ENCODE assay signal across 21 cellular contexts in genomic region chr11:18770479-18771125, GRCh38. TPM values are rescaled to one million over a fixed set of nuclear protein-coding genes. Genes with fewer than 3 reads are reported as not detected.
DNase-seq lines count a peak whose midpoint lies in the region; ATAC-seq and TF ChIP-seq lines count a peak whose summit lies in the region.
"Had no signal": no experiment of that assay in that cellular context is flagged by ENCODE, and none has a peak within 500 bp of the region (broad histone marks: within the 10 kb centered on the region; RNA-seq: fewer than 3 reads in every experiment).

No MANE protein-coding gene starts in this region.

- H4K20me1 ChIP-seq in PC-9 (ENCODE audit: insufficient read depth) = no peaks in the 10 kb centered on the region
- H4K20me1 ChIP-seq: BLaER1 had no signal

- no peaks in the 10 kb centered on the region for H3K36me3 ChIP-seq in PC-9 (ENCODE audit: low read depth)
- H3K36me3 ChIP-seq: BLaER1 had no signal

- no peaks in the 10 kb centered on the region for H3K36me3 Mint-ChIP-seq in natural killer cell treated with Interleukin-12 subunit alpha and Interleukin-12 subunit beta and Interleukin-15 and Interleukin-18, amount 100 ng/mL, for 72 hours
- H3K36me3 Mint-ChIP-seq in natural killer cell = no peaks in the 10 kb centered on the region
- H3K36me3 Mint-ChIP-seq: CD8-positive, alpha-beta T cell had no signal

- DNase-seq in natural killer cell treated with Interleukin-12 subunit alpha and Interleukin-12 subunit beta and Interleukin-15 and Interleukin-18, amount 100 ng/mL, for 72 hours (ENCODE audit: low spot score) = no peak
- DNase-seq in natural killer cell = no peak
- DNase-seq in dorsolateral prefrontal cortex = no peak
- DNase-seq in substantia nigra (lab: John Stamatoyannopoulos, UW) = no peak
- no peak for DNase-seq in PC-9
- DNase-seq in activated CD4-positive, CD25-positive, alpha-beta regulatory T cell treated with anti-CD3 and anti-CD28 coated beads, Interleukin-2, amount 50 U/mL, for 72 hours = no peak
- no peak for DNase-seq in islet precursor cell
- DNase-seq: CD8-positive, alpha-beta T cell; GDM1; Kasumi-1; NCI-H1105 treated with DMSO at 0.1 percent for 48 hours; NCI-H1694 treated with DMSO at 0.1 percent for 48 hours; NCI-H2107; NCI-H226; SHP77 had no signal

- H3K27me3 Mint-ChIP-seq in natural killer cell treated with Interleukin-12 subunit alpha and Interleukin-12 subunit beta and Interleukin-15 and Interleukin-18, amount 100 ng/mL, for 72 hours = peaks cover 10 to 21% of the 10 kb centered on the region in 2 donors
- peaks cover 6 to 13% of the 10 kb centered on the region in 2 donors for H3K27me3 Mint-ChIP-seq in natural killer cell (ENCODE audit: low read depth in 2 of 2)

- peak overlapping the region; percentile 26 for H3K4me3 Mint-ChIP-seq in natural killer cell treated with Interleukin-12 subunit alpha and Interleukin-12 subunit beta and Interleukin-15 and Interleukin-18, amount 100 ng/mL, for 72 hours
- no peak overlapping the region for H3K4me3 Mint-ChIP-seq in natural killer cell
- H3K4me3 Mint-ChIP-seq: CD8-positive, alpha-beta T cell had no signal

- no peaks in the 10 kb centered on the region for H3K79me2 ChIP-seq in PC-9 (ENCODE audit: low read depth)

- POLR2A ChIA-PET in PC-9 (lab: Charles Lee; ENCODE audit: unreplicated experiment) = no interaction called here

- TF ChIP-seq CTCF in natural killer cell (IDR thresholded peaks at IDR 0.05) (no peak), dorsolateral prefrontal cortex (IDR thresholded peaks at IDR 0.05 in 54 of 56, conservative IDR thresholded peaks at IDR 0.05 in 2 of 56; ENCODE audit: low read depth in 1 of 56, partially characterized antibody in 56 of 56) (no peak), PC-9 (conservative IDR thresholded peaks at IDR 0.05) (no peak)

- H3K27ac ChIP-seq in dorsolateral prefrontal cortex (peak overlapping the region in 38 of 59 donors; percentile 2 to 88 (median 54)), substantia nigra (ENCODE audit: low read depth, low read length, poor library complexity, severe bottlenecking) (no peak overlapping the region), PC-9 (no peak overlapping the region)
- H3K27ac ChIP-seq: BLaER1 had no signal

- no peaks in the 10 kb centered on the region for H3F3A ChIP-seq in PC-9 (ENCODE audit: insufficient read depth, low read depth)

- no peaks in the 10 kb centered on the region for H3K9me3 Mint-ChIP-seq in natural killer cell treated with Interleukin-12 subunit alpha and Interleukin-12 subunit beta and Interleukin-15 and Interleukin-18, amount 100 ng/mL, for 72 hours
- H3K9me3 Mint-ChIP-seq in natural killer cell = no peaks in the 10 kb centered on the region
- H3K9me3 Mint-ChIP-seq: CD8-positive, alpha-beta T cell had no signal

- H3K4me2 ChIP-seq in PC-9 = no peak overlapping the region
- H3K4me2 ChIP-seq: BLaER1 had no signal

- H3K27ac Mint-ChIP-seq in natural killer cell treated with Interleukin-12 subunit alpha and Interleukin-12 subunit beta and Interleukin-15 and Interleukin-18, amount 100 ng/mL, for 72 hours = no peak overlapping the region
- H3K27ac Mint-ChIP-seq in natural killer cell = no peak overlapping the region
- H3K27ac Mint-ChIP-seq: CD8-positive, alpha-beta T cell had no signal

- no peak for ATAC-seq in natural killer cell treated with Interleukin-12 subunit alpha and Interleukin-12 subunit beta and Interleukin-15 and Interleukin-18, amount 100 ng/mL, for 72 hours
- ATAC-seq in natural killer cell (no peak), HG03175 (IDR thresholded peaks at IDR 0.05; ENCODE audit: unreplicated experiment) (peak; percentile 26)
- ATAC-seq: CD8-positive, alpha-beta T cell; SK-N-SH treated with all-trans-retinoic acid at 6 μM for 48 hours had no signal

- H3K27me3 ChIP-seq in dorsolateral prefrontal cortex (peaks cover 0 to 14% (median 0%) of the 10 kb centered on the region in 45 donors), PC-9 (ENCODE audit: insufficient read depth, low read depth) (peaks cover 23% of the 10 kb centered on the region)
- H3K27me3 ChIP-seq: BLaER1 had no signal

- H3K4me3 ChIP-seq in dorsolateral prefrontal cortex (no peak overlapping the region), PC-9 (no peak overlapping the region)
- H3K4me3 ChIP-seq: BLaER1 had no signal

- intact Hi-C loops in natural killer cell (cut with micrococcal nuclease) (no loop called here), dorsolateral prefrontal cortex (cut with DNase I) (no loop called here), PC-9 (cut with micrococcal nuclease; ENCODE audit: unreplicated experiment) (no loop called here)

- CTCF ChIA-PET in PC-9 (lab: Charles Lee) = no interaction called here

- no peak overlapping the region for H2AFZ ChIP-seq in PC-9

- no TSS peak for BruUV-seq in PC-9 (replicated peaks; lab: Mats Ljungman, UMichigan)

- H3K4me1 ChIP-seq in PC-9 (replicated peaks; ENCODE audit: insufficient read depth) = no peaks in the 10 kb centered on the region

- peaks cover 12 to 19% of the 10 kb centered on the region in 2 donors for H3K4me1 Mint-ChIP-seq in natural killer cell treated with Interleukin-12 subunit alpha and Interleukin-12 subunit beta and Interleukin-15 and Interleukin-18, amount 100 ng/mL, for 72 hours (ENCODE audit: low read depth in 2 of 2)
- no peaks in the 10 kb centered on the region for H3K4me1 Mint-ChIP-seq in natural killer cell

- no peaks in the 10 kb centered on the region for H3K9me3 ChIP-seq in PC-9 (ENCODE audit: insufficient read depth, low read depth)
- H3K9me3 ChIP-seq: BLaER1 had no signal

- no peaks in the 10 kb centered on the region for H3K9me2 ChIP-seq in PC-9 (ENCODE audit: insufficient read depth)

RNA-seq across cellular contexts. Expression of gene PTPN5, which starts 21.0 kb away (rescaled TPM):
- total RNA-seq in natural killer cell treated with Interleukin-12 subunit alpha and Interleukin-12 subunit beta and Interleukin-15 and Interleukin-18, amount 100 ng/mL, for 72 hours = not detected
- total RNA-seq in natural killer cell (not detected), dorsolateral prefrontal cortex (100 to 1,000 TPM in 82 of 120 experiments, 10 to 100 TPM in 38; 31.1 to 171 (median 113) TPM), PC-9 (2021) (not detected in 2 replicates)
- total RNA-seq: A172; CD8-positive, alpha-beta T cell; HT-29 had no signal

RNA-seq across cellular contexts. Expression of gene IGSF22, which starts 44.6 kb away (rescaled TPM):
- not detected for total RNA-seq in natural killer cell treated with Interleukin-12 subunit alpha and Interleukin-12 subunit beta and Interleukin-15 and Interleukin-18, amount 100 ng/mL, for 72 hours
- total RNA-seq in natural killer cell (1 to 10 TPM in 2 of 3 donors, under 1 TPM in 1; 0.83 to 1.7 (median 1.2) TPM), dorsolateral prefrontal cortex (1 to 10 TPM in 106 of 120 experiments, under 1 TPM in 14; 0.46 to 6.3 (median 2.3) TPM), PC-9 (2021) (0.33 and 0.63 TPM in 2 replicates)
- total RNA-seq: A172, H1 had no signal

Comparison
In these comparisons a context has a peak if more than half of its experiments do, and no peak if none do; other contexts are left out.
1. H3K27ac ChIP-seq: peak in dorsolateral prefrontal cortex (38 of 59); none in substantia nigra (single experiment) and PC-9 (single experiment).
2. RNA of gene PTPN5, which starts 21.0 kb away (total RNA-seq): 31.1 to 171 TPM in dorsolateral prefrontal cortex; not detected in natural killer cell treated with Interleukin-12 subunit alpha and Interleukin-12 subunit beta and Interleukin-15 and Interleukin-18, amount 100 ng/mL, for 72 hours, not detected in natural killer cell and not detected in PC-9; every median in the first group is over 10 times any median in the second.